ENCODE assay signal across 1 cellular context in the genomic region with DNA sequence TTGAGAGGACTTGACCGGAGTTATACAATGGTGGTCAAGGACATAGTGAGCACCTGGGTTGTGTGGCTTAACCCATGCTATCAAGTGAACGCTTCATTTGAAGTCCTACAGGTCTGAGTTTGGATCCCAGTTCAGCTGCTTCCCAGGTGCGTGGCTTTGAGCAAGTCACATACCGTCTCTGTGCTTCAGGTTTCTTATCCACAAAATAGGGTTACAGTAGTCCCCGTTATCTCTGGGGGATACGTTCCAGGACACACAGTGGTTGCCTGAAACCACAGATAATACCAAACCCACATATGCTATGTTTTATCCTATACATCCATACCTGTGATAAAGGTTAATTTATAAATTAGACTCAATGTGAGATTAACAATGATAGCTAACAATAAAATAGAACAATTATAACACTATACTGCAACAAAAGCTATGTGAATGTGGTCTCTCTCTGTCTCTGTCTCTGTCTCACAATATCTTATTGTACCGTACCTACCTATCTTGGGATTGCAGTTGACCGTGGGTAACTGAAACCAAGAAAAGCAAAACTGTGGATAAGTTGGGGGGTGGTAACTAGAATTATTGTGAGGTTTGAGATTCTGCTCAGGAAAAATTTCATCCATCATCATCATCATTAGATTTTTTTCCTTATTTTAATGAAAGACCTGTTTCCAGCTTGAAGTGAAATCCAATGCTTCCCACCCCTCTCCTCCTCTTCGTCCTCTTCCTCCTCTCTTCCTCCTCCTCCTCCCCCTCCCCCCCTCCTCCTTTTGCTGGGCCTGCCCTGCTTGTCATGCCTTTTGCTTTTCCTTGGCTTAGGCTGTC.
TF ChIP-seq lines count a peak whose summit lies in the region.

No MANE protein-coding gene starts in this region.

TF ChIP-seq in HepG2, 621 proteins besides CTCF, POLR2A, EP300 and RAD21:
- TF ChIP-seq KMT2B (CRISPR knock-in tag; IDR thresholded peaks at IDR 0.05) = no peak
- no peak for TF ChIP-seq NFE2L1 (CRISPR knock-in tag; IDR thresholded peaks at IDR 0.05; ENCODE audit: borderline replicate concordance)
- no peak for TF ChIP-seq MIER2 (CRISPR knock-in tag; IDR thresholded peaks at IDR 0.05)
- TF ChIP-seq ZNF274 (CRISPR knock-in tag; IDR thresholded peaks at IDR 0.05) = no peak
- no peak for TF ChIP-seq DR1 (CRISPR knock-in tag; IDR thresholded peaks at IDR 0.05)
- no peak for TF ChIP-seq ZMYM3 (CRISPR knock-in tag; IDR thresholded peaks at IDR 0.05)
- TF ChIP-seq ZNF746 (CRISPR knock-in tag; IDR thresholded peaks at IDR 0.05) = no peak
- TF ChIP-seq, protein P1, sequence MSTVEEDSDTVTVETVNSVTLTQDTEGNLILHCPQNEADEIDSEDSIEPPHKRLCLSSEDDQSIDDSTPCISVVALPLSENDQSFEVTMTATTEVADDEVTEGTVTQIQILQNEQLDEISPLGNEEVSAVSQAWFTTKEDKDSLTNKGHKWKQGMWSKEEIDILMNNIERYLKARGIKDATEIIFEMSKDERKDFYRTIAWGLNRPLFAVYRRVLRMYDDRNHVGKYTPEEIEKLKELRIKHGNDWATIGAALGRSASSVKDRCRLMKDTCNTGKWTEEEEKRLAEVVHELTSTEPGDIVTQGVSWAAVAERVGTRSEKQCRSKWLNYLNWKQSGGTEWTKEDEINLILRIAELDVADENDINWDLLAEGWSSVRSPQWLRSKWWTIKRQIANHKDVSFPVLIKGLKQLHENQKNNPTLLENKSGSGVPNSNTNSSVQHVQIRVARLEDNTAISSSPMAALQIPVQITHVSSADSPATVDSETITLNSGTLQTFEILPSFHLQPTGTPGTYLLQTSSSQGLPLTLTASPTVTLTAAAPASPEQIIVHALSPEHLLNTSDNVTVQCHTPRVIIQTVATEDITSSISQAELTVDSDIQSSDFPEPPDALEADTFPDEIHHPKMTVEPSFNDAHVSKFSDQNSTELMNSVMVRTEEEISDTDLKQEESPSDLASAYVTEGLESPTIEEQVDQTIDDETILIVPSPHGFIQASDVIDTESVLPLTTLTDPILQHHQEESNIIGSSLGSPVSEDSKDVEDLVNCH (CRISPR knock-in tag; IDR thresholded peaks at IDR 0.05) = no peak
- TF ChIP-seq, protein P2, sequence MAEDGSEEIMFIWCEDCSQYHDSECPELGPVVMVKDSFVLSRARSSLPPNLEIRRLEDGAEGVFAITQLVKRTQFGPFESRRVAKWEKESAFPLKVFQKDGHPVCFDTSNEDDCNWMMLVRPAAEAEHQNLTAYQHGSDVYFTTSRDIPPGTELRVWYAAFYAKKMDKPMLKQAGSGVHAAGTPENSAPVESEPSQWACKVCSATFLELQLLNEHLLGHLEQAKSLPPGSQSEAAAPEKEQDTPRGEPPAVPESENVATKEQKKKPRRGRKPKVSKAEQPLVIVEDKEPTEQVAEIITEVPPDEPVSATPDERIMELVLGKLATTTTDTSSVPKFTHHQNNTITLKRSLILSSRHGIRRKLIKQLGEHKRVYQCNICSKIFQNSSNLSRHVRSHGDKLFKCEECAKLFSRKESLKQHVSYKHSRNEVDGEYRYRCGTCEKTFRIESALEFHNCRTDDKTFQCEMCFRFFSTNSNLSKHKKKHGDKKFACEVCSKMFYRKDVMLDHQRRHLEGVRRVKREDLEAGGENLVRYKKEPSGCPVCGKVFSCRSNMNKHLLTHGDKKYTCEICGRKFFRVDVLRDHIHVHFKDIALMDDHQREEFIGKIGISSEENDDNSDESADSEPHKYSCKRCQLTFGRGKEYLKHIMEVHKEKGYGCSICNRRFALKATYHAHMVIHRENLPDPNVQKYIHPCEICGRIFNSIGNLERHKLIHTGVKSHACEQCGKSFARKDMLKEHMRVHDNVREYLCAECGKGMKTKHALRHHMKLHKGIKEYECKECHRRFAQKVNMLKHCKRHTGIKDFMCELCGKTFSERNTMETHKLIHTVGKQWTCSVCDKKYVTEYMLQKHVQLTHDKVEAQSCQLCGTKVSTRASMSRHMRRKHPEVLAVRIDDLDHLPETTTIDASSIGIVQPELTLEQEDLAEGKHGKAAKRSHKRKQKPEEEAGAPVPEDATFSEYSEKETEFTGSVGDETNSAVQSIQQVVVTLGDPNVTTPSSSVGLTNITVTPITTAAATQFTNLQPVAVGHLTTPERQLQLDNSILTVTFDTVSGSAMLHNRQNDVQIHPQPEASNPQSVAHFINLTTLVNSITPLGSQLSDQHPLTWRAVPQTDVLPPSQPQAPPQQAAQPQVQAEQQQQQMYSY (CRISPR knock-in tag; IDR thresholded peaks at IDR 0.05) = no peak
- no peak for TF ChIP-seq SMAD9 (CRISPR knock-in tag; IDR thresholded peaks at IDR 0.05)
- no peak for TF ChIP-seq YEATS2 (CRISPR knock-in tag; IDR thresholded peaks at IDR 0.05; ENCODE audit: borderline replicate concordance)
- TF ChIP-seq NFYC (CRISPR knock-in tag; IDR thresholded peaks at IDR 0.05) = no peak
- TF ChIP-seq KDM5B (CRISPR knock-in tag; IDR thresholded peaks at IDR 0.05; ENCODE audit: borderline replicate concordance) = no peak
- no peak for TF ChIP-seq SRF (IDR thresholded peaks at IDR 0.05; ENCODE audit: low read depth, low read length)
- no peak for TF ChIP-seq PCBP2 (optimal IDR thresholded peaks at IDR 0.05; ENCODE audit: low read depth, low read length, poor library complexity, severe bottlenecking)
- no peak for TF ChIP-seq ZNF605 (CRISPR knock-in tag; IDR thresholded peaks at IDR 0.05)
- TF ChIP-seq MAFF (IDR thresholded peaks at IDR 0.05; ENCODE audit: low read depth, low read length) = no peak
- TF ChIP-seq NBN (conservative IDR thresholded peaks at IDR 0.05) = no peak
- no peak for TF ChIP-seq KLF11 (CRISPR knock-in tag; IDR thresholded peaks at IDR 0.05)
- TF ChIP-seq, protein P3, sequence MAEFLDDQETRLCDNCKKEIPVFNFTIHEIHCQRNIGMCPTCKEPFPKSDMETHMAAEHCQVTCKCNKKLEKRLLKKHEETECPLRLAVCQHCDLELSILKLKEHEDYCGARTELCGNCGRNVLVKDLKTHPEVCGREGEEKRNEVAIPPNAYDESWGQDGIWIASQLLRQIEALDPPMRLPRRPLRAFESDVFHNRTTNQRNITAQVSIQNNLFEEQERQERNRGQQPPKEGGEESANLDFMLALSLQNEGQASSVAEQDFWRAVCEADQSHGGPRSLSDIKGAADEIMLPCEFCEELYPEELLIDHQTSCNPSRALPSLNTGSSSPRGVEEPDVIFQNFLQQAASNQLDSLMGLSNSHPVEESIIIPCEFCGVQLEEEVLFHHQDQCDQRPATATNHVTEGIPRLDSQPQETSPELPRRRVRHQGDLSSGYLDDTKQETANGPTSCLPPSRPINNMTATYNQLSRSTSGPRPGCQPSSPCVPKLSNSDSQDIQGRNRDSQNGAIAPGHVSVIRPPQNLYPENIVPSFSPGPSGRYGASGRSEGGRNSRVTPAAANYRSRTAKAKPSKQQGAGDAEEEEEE (CRISPR knock-in tag; IDR thresholded peaks at IDR 0.05; ENCODE audit: borderline replicate concordance) = no peak
TF ChIP-seq in HepG2: peak in this region for 0.
